ENCODE assay signal across 1 cellular context in genomic region chr7:138066954-138067394, GRCh38.
TF ChIP-seq lines count a peak whose summit lies in the region.

No MANE protein-coding gene starts in this region.

TF ChIP-seq in HepG2, 621 proteins besides CTCF, POLR2A, EP300 and RAD21 (continued from another document and continues in another):
- 0 out of 2 replicates have a peak, but pooled peaks have one; percentile 25 for TF ChIP-seq FOXO4 (CRISPR knock-in tag; conservative IDR thresholded peaks at IDR 0.05)
- no peak for TF ChIP-seq ATRX (CRISPR knock-in tag; IDR thresholded peaks at IDR 0.05; ENCODE audit: borderline replicate concordance)
- no peak for TF ChIP-seq ZNF777 (CRISPR knock-in tag; IDR thresholded peaks at IDR 0.05)
- TF ChIP-seq HNF1A (IDR thresholded peaks at IDR 0.05; ENCODE audit: low read depth): peak; percentile 75
- peak; percentile 83; the same call in 1 of the 2 replicates for TF ChIP-seq HNF1A (CRISPR knock-in tag; IDR thresholded peaks at IDR 0.05; ENCODE audit: borderline replicate concordance)
- TF ChIP-seq RORA (CRISPR knock-in tag; IDR thresholded peaks at IDR 0.05): no peak
- no peak for TF ChIP-seq RXRB (CRISPR knock-in tag; IDR thresholded peaks at IDR 0.05; ENCODE audit: borderline replicate concordance)
- no peak for TF ChIP-seq RCOR2 (CRISPR knock-in tag; IDR thresholded peaks at IDR 0.05)
- no peak for TF ChIP-seq CBX1 (IDR thresholded peaks at IDR 0.05; ENCODE audit: low read depth)
- no peak for TF ChIP-seq MTF1 (CRISPR knock-in tag; IDR thresholded peaks at IDR 0.05)
- no peak for TF ChIP-seq KLF13 (CRISPR knock-in tag; IDR thresholded peaks at IDR 0.05)
- no peak for TF ChIP-seq ZFP36 (IDR thresholded peaks at IDR 0.05; ENCODE audit: borderline replicate concordance, low read depth, low read length, partially characterized antibody)
- TF ChIP-seq ARNTL (CRISPR knock-in tag; IDR thresholded peaks at IDR 0.05): no peak
- TF ChIP-seq ZSCAN12 (CRISPR knock-in tag; IDR thresholded peaks at IDR 0.05): no peak
- TF ChIP-seq MNT (IDR thresholded peaks at IDR 0.05): no peak
- TF ChIP-seq RFXANK (CRISPR knock-in tag; IDR thresholded peaks at IDR 0.05): no peak
- no peak for TF ChIP-seq ZNF138 (CRISPR knock-in tag; IDR thresholded peaks at IDR 0.05; ENCODE audit: low read depth)
- TF ChIP-seq NRL (CRISPR knock-in tag; IDR thresholded peaks at IDR 0.05; ENCODE audit: borderline replicate concordance): no peak
- no peak for TF ChIP-seq ZNF724P (CRISPR knock-in tag; IDR thresholded peaks at IDR 0.05; ENCODE audit: borderline replicate concordance)
- TF ChIP-seq ZNF775 (CRISPR knock-in tag; IDR thresholded peaks at IDR 0.05; ENCODE audit: borderline replicate concordance): no peak
- TF ChIP-seq ZNF552 (CRISPR knock-in tag; IDR thresholded peaks at IDR 0.05; ENCODE audit: borderline replicate concordance): no peak
- TF ChIP-seq KLF11 (CRISPR knock-in tag; IDR thresholded peaks at IDR 0.05): no peak
- peak; percentile 90 for TF ChIP-seq GFI1 (CRISPR knock-in tag; IDR thresholded peaks at IDR 0.05; ENCODE audit: borderline replicate concordance)
- no peak for TF ChIP-seq SP4 (CRISPR knock-in tag; IDR thresholded peaks at IDR 0.05)
- no peak for TF ChIP-seq SKI (IDR thresholded peaks at IDR 0.05; ENCODE audit: partially characterized antibody)
- TF ChIP-seq MBD4 (IDR thresholded peaks at IDR 0.05; ENCODE audit: borderline replicate concordance, low read length): no peak; the same call in 1 of the 2 replicates
- TF ChIP-seq ZNF460 (CRISPR knock-in tag; IDR thresholded peaks at IDR 0.05; ENCODE audit: borderline replicate concordance): no peak
- no peak for TF ChIP-seq ELF1 (CRISPR knock-in tag; IDR thresholded peaks at IDR 0.05)
- TF ChIP-seq HBP1 (CRISPR knock-in tag; IDR thresholded peaks at IDR 0.05; ENCODE audit: low read depth): no peak
- 0 out of 2 replicates have a peak, but pooled peaks have one; percentile 29 for TF ChIP-seq POGK (CRISPR knock-in tag; conservative IDR thresholded peaks at IDR 0.05)
- TF ChIP-seq CREM (IDR thresholded peaks at IDR 0.05): peak; percentile 88
- TF ChIP-seq CREM (CRISPR knock-in tag; IDR thresholded peaks at IDR 0.05): no peak
- TF ChIP-seq AHR (CRISPR knock-in tag; IDR thresholded peaks at IDR 0.05): no peak
- no peak for TF ChIP-seq ZBED4 (CRISPR knock-in tag; IDR thresholded peaks at IDR 0.05; ENCODE audit: borderline replicate concordance)
- TF ChIP-seq ZNF253 (CRISPR knock-in tag; IDR thresholded peaks at IDR 0.05; ENCODE audit: borderline replicate concordance): no peak
- TF ChIP-seq MEF2D (CRISPR knock-in tag; IDR thresholded peaks at IDR 0.05): 0 out of 2 replicates have a peak, but pooled peaks have one; percentile 43
- no peak for TF ChIP-seq ZMAT5 (CRISPR knock-in tag; IDR thresholded peaks at IDR 0.05; ENCODE audit: borderline replicate concordance, low read depth)
- peak; percentile 38; the same call in 1 of the 2 replicates for TF ChIP-seq ARID3A (IDR thresholded peaks at IDR 0.05; ENCODE audit: low read depth, low read length)
- TF ChIP-seq ZNF557 (CRISPR knock-in tag; IDR thresholded peaks at IDR 0.05): no peak
- no peak for TF ChIP-seq ZC3H13 (CRISPR knock-in tag; IDR thresholded peaks at IDR 0.05)
- no peak for TF ChIP-seq CHD2 (IDR thresholded peaks at IDR 0.05; ENCODE audit: low read depth, low read length)
- TF ChIP-seq ASH2L (IDR thresholded peaks at IDR 0.05; ENCODE audit: insufficient read length, low read depth, low read length): peak; percentile 12
- TF ChIP-seq ZNF605 (CRISPR knock-in tag; IDR thresholded peaks at IDR 0.05): no peak
- no peak for TF ChIP-seq ZNF616 (CRISPR knock-in tag; IDR thresholded peaks at IDR 0.05; ENCODE audit: low read depth)
- TF ChIP-seq ERF (CRISPR knock-in tag; IDR thresholded peaks at IDR 0.05): 0 out of 2 replicates have a peak, but pooled peaks have one; percentile 26
